In genomic region chr5:132094393-132095076, GRCh38 we compare ENCODE assay signal across 10 cellular contexts. TPM values are rescaled to one million over a fixed set of nuclear protein-coding genes. Genes with fewer than 3 reads are reported as not detected.
A peak's percentile ranks its signal among the peaks of the same experiment; 100 is the strongest.
DNase-seq lines count a peak whose midpoint lies in the region; ATAC-seq and TF ChIP-seq lines count a peak whose summit lies in the region.
"Had no signal": no experiment of that assay in that cellular context is flagged by ENCODE, and none has a peak within 500 bp of the region (broad histone marks: within the 10 kb centered on the region; RNA-seq: fewer than 3 reads in every experiment).

No MANE protein-coding gene starts in this region.

- ATAC-seq in HG02885 (IDR thresholded peaks at IDR 0.05; ENCODE audit: poor library complexity, unreplicated experiment) (no peak), HG02798 (IDR thresholded peaks at IDR 0.05; ENCODE audit: poor library complexity, unreplicated experiment) (no peak)

- no peak overlapping the region for H4K91ac ChIP-seq in mesenchymal stem cell (ENCODE audit: low read length)

- no peak overlapping the region for H2AFZ ChIP-seq in mesenchymal stem cell (ENCODE audit: low read depth, low read length)

- no peak overlapping the region for H3K4ac ChIP-seq in mesenchymal stem cell (ENCODE audit: low read depth in 1 of 2, low read length in 2 of 2)

- H2AK5ac ChIP-seq in mesenchymal stem cell (ENCODE audit: low read length, severe bottlenecking), result no peak overlapping the region

- H3K9me3 Mint-ChIP-seq in MCF 10A (ENCODE audit: unreplicated experiment), result no peaks in the 10 kb centered on the region

- peak overlapping the region; percentile 78 for H3K9ac ChIP-seq in mesenchymal stem cell (ENCODE audit: low read length)

- H3K36me3 ChIP-seq in BJ (ENCODE audit: control insufficient read depth, insufficient read depth, low read length), result no peaks in the 10 kb centered on the region
- H3K36me3 ChIP-seq in mesenchymal stem cell (ENCODE audit: control insufficient read depth in 1 of 2, insufficient read depth in 2 of 2, low read depth in 1 of 2, low read length in 2 of 2), result no peaks in the 10 kb centered on the region
- H3K36me3 ChIP-seq: breast epithelium had no signal

- CTCF ChIA-PET in BJ (lab: Yijun Ruan, JAX) (interaction anchor here (0.6 to 1.5 kb wide), 5 partner anchors 8 to 95 kb away, joined by 3 to 5 read pairs (median 4); no protein-coding TSS in a partner anchor), MCF 10A (lab: Yijun Ruan, JAX) (interaction anchor here (1.0 to 4.0 kb wide), 6 partner anchors 22 to 324 kb away, joined by 3 to 32 read pairs (median 4); no protein-coding TSS in a partner anchor)

- POLR2A ChIA-PET in BJ (lab: Charles Lee) (no interaction called here), MCF 10A (lab: Yijun Ruan, JAX) (interaction anchor here (0.6 to 1.3 kb wide), 7 partner anchors 9 to 581 kb away, joined by 3 to 5 read pairs (median 3); no protein-coding TSS in a partner anchor)

- H3K4me1 ChIP-seq in mesenchymal stem cell (ENCODE audit: control insufficient read depth, insufficient read depth, low read depth, low read length), result peaks cover 22% of the 10 kb centered on the region
- H3K4me1 ChIP-seq: breast epithelium had no signal

- peak overlapping the region; percentile 54 for H2BK15ac ChIP-seq in mesenchymal stem cell (ENCODE audit: low read depth, poor library complexity, severe bottlenecking)

- no peaks in the 10 kb centered on the region for H3K27me3 ChIP-seq in BJ (ENCODE audit: control insufficient read depth, insufficient read depth, low read length)
- no peaks in the 10 kb centered on the region for H3K27me3 ChIP-seq in mesenchymal stem cell (ENCODE audit: control insufficient read depth in 1 of 2, insufficient read depth in 1 of 2, low read length in 2 of 2)
- H3K27me3 ChIP-seq: breast epithelium had no signal

- intact Hi-C loops in MCF 10A (cut with micrococcal nuclease), result loop anchor here (2.0 kb wide), 2 partner anchors 22 to 30 kb away; partner anchors contain the start of gene CSF2

- DNase-seq in BJ (ENCODE audit: low read depth) (peak; percentile 94), HT1080 (ENCODE audit: low read depth) (peak; percentile 99), MCF 10A (ENCODE audit: unreplicated experiment) (peak; percentile 90), mesenchymal stem cell (peak; percentile 97)
- no peak for DNase-seq in effector CD8-positive, alpha-beta T cell (lab: John Stamatoyannopoulos, UW)
- no peak for DNase-seq in stimulated activated naive CD4-positive, alpha-beta T cell (lab: John Stamatoyannopoulos, UW)

- H3K79me1 ChIP-seq in mesenchymal stem cell (replicated peaks; ENCODE audit: low read length, poor library complexity, severe bottlenecking), result no peaks in the 10 kb centered on the region

- no peaks in the 10 kb centered on the region for H3K27me3 Mint-ChIP-seq in MCF 10A (ENCODE audit: insufficient read depth, unreplicated experiment)

- peak overlapping the region; percentile 20 for H4K8ac ChIP-seq in mesenchymal stem cell (ENCODE audit: low read length)

- no peak overlapping the region for H3K4me3 ChIP-seq in BJ (ENCODE audit: low read depth, low read length)
- no peak overlapping the region for H3K4me3 ChIP-seq in mesenchymal stem cell (ENCODE audit: insufficient read depth in 1 of 2, low read depth in 1 of 2, low read length in 2 of 2)
- H3K4me3 ChIP-seq: breast epithelium had no signal

- H3K36me3 Mint-ChIP-seq in MCF 10A (ENCODE audit: insufficient read depth, unreplicated experiment), result no peaks in the 10 kb centered on the region

- peak overlapping the region; percentile 11 to 15 for H2BK12ac ChIP-seq in mesenchymal stem cell (ENCODE audit: low read length in 2 of 2)

- H3K9me3 ChIP-seq in mesenchymal stem cell (ENCODE audit: control insufficient read depth, low read length), result no peaks in the 10 kb centered on the region
- H3K9me3 ChIP-seq: breast epithelium had no signal

- H3K4me1 Mint-ChIP-seq in MCF 10A (ENCODE audit: insufficient read depth, unreplicated experiment), result peaks cover 39% of the 10 kb centered on the region

- no peak overlapping the region for H3K23ac ChIP-seq in mesenchymal stem cell (ENCODE audit: low read length in 2 of 2)

- no TSS peak for BruUV-seq in MCF 10A (replicated peaks; lab: Mats Ljungman, UMichigan)

- no peak overlapping the region for H3K14ac ChIP-seq in mesenchymal stem cell (ENCODE audit: low read length in 2 of 2)

- H3K4me2 ChIP-seq in mesenchymal stem cell (ENCODE audit: low read length, poor library complexity, severe bottlenecking), result no peak overlapping the region

- no peak overlapping the region for H3K27ac ChIP-seq in mesenchymal stem cell (ENCODE audit: low read length, poor library complexity, severe bottlenecking)
- H3K27ac ChIP-seq: breast epithelium had no signal

- peak overlapping the region; percentile 6 for H3K27ac Mint-ChIP-seq in MCF 10A (ENCODE audit: low read depth, unreplicated experiment)

- H2BK120ac ChIP-seq in mesenchymal stem cell (ENCODE audit: low read depth, low read length), result no peak overlapping the region

- H3K18ac ChIP-seq in mesenchymal stem cell (ENCODE audit: low read depth in 1 of 2, low read length in 2 of 2), result peak overlapping the region; percentile 42 to 76

- TF ChIP-seq CTCF in BJ (IDR thresholded peaks at IDR 0.05; ENCODE audit: insufficient read depth, low read depth, low read length) (no peak), MCF 10A (IDR thresholded peaks at IDR 0.05; ENCODE audit: unreplicated experiment) (no peak)

- 54% methylated on average over 12 of the region's 12 CpGs for WGBS in mesenchymal stem cell

- H2BK5ac ChIP-seq in mesenchymal stem cell (ENCODE audit: low read depth, low read length, poor library complexity, severe bottlenecking), result no peak overlapping the region

- H3K4me3 Mint-ChIP-seq in MCF 10A (ENCODE audit: unreplicated experiment), result no peak overlapping the region

RNA-seq across cellular contexts. Expression of gene CSF2, which starts 20.9 kb away (rescaled TPM):
- polyA plus RNA-seq in BJ (2011; rRNA removed), result not detected in 2 replicates
- polyA minus RNA-seq in BJ (2011; rRNA and poly(A)+ RNA removed), result not detected in 2 replicates
- total RNA-seq in HT1080 (2014; rRNA removed; shearing (Covaris generic)), result not detected in 2 replicates
- polyA plus RNA-seq in HT1080 (2015; cell fraction: cytosol; rRNA removed), result 0.24 and 0.43 TPM in 2 replicates
- polyA plus RNA-seq in HT1080 (2015; cell fraction: nucleus; rRNA removed), result not detected in 2 replicates
- not detected in 2 replicates for total RNA-seq in MCF 10A (2022)
- not detected for polyA plus RNA-seq in mesenchymal stem cell (2013, experiment 1 of 2)
- not detected for polyA plus RNA-seq in mesenchymal stem cell (2013, experiment 2 of 2)
- total RNA-seq: breast epithelium, liver had no signal
- polyA plus RNA-seq: liver had no signal

RNA-seq across cellular contexts. Expression of gene IL3, which starts 34.1 kb away (rescaled TPM):
- polyA plus RNA-seq in BJ (2011; rRNA removed), result not detected in 2 replicates
- not detected in 2 replicates for polyA minus RNA-seq in BJ (2011; rRNA and poly(A)+ RNA removed)
- total RNA-seq in HT1080 (2014; rRNA removed; shearing (Covaris generic)), result not detected in 2 replicates
- not detected in 2 replicates for polyA plus RNA-seq in HT1080 (2015; cell fraction: cytosol; rRNA removed)
- polyA plus RNA-seq in HT1080 (2015; cell fraction: nucleus; rRNA removed), result not detected in 2 replicates
- not detected in 2 replicates for total RNA-seq in MCF 10A (2022)
- polyA plus RNA-seq in mesenchymal stem cell (2013, experiment 1 of 2), result not detected
- not detected for polyA plus RNA-seq in mesenchymal stem cell (2013, experiment 2 of 2)
- total RNA-seq: breast epithelium, liver had no signal
- polyA plus RNA-seq: liver had no signal

Comparison
In these comparisons a context has a peak if more than half of its experiments do, and no peak if none do; other contexts are left out.
1. DNase-seq: peak in BJ (single experiment), HT1080 (single experiment), MCF 10A (single experiment) and mesenchymal stem cell (single experiment); none in effector CD8-positive, alpha-beta T cell (single experiment) and stimulated activated naive CD4-positive, alpha-beta T cell (0 of 6).